Comparison of ENCODE assay signal across 17 cellular contexts in the genomic region with DNA sequence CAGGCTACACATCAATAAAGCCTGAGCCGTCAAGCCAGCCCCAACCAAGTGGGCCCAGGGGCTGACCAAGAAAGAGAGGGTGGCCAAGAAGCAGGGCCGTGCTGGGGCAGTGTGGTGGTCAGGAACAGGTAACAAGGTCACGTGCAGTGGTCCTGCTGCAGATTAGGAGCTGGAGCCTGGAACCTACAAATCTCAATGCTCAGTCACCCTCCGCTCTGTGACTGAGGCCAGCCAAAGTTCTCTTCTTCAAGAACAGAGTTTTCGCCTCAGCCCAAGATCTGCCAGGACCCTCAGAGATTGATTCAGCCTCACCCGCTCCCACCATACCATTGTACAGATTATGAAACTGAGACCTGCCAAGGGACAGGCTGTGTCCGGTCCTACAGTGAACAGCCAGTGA. TPM values are rescaled to one million over a fixed set of nuclear protein-coding genes. Genes with fewer than 3 reads are reported as not detected.
DNase-seq lines count a peak whose midpoint lies in the region; FAIRE-seq and TF ChIP-seq lines count a peak whose summit lies in the region.
"Had no signal": no experiment of that assay in that cellular context is flagged by ENCODE, and none has a peak within 500 bp of the region (broad histone marks: within the 10 kb centered on the region; RNA-seq: fewer than 3 reads in every experiment).

No MANE protein-coding gene starts in this region.

- peaks cover 2% of the 10 kb centered on the region for H3K27me3 Mint-ChIP-seq in endothelial cell (ENCODE audit: unreplicated experiment)

- CTCF ChIA-PET in PC-9 (lab: Charles Lee), result no interaction called here

- no peaks in the 10 kb centered on the region for H3K9me3 ChIP-seq in PC-9 (ENCODE audit: insufficient read depth, low read depth)
- H3K9me3 ChIP-seq in hepatocyte (ENCODE audit: low read depth), result no peaks in the 10 kb centered on the region
- H3K9me3 ChIP-seq in transverse colon, result no peaks in the 10 kb centered on the region
- H3K9me3 ChIP-seq: A549, BLaER1, Caco-2 had no signal

- no peak overlapping the region for H3K27ac Mint-ChIP-seq in endothelial cell (ENCODE audit: unreplicated experiment)

- H3K9me3 Mint-ChIP-seq in endothelial cell (ENCODE audit: unreplicated experiment), result no peaks in the 10 kb centered on the region
- H3K9me3 Mint-ChIP-seq: CD8-positive, alpha-beta memory T cell had no signal

- WGBS in hepatocyte (ENCODE audit: low lambda C conversion rate, missing lambda C conversion rate), result 91% methylated on average over 7 of the region's 7 CpGs
- 86 to 90% methylated on average over 4 to 7 of the region's 7 CpGs for WGBS in transverse colon (ENCODE audit: low coverage in 1 of 2), 2 donors

- H3F3A ChIP-seq in PC-9 (ENCODE audit: insufficient read depth, low read depth), result peaks cover 41% of the 10 kb centered on the region

- H3K4me1 Mint-ChIP-seq in endothelial cell (ENCODE audit: unreplicated experiment), result peaks cover 17% of the 10 kb centered on the region

- no peaks in the 10 kb centered on the region for H3K36me3 Mint-ChIP-seq in endothelial cell (ENCODE audit: low read depth, unreplicated experiment)
- H3K36me3 Mint-ChIP-seq: CD8-positive, alpha-beta memory T cell had no signal

- no peak for DNase-seq in HTR-8/SVneo (ENCODE audit: insufficient read length, low spot score)
- no peak for DNase-seq in PC-9
- DNase-seq in hepatocyte (ENCODE audit: low spot score), result no peak
- DNase-seq in transverse colon, result no peak
- no peak for DNase-seq in GM19238 (ENCODE audit: insufficient read length, low spot score)
- DNase-seq in endothelial cell (ENCODE audit: low spot score), result no peak
- no peak for DNase-seq in DMS 273 (lab: John Stamatoyannopoulos, UW; ENCODE audit: unreplicated experiment)
- DNase-seq: AML-193; CD8-positive, alpha-beta memory T cell; GM23248; IMR-90 had no signal

- H3K27ac ChIP-seq in PC-9, result peak overlapping the region; percentile 96
- H3K27ac ChIP-seq in hepatocyte, result peak overlapping the region; percentile 81
- peak overlapping the region in 3 of 4 donors; percentile 30 to 42 (median 34) for H3K27ac ChIP-seq in transverse colon
- H3K27ac ChIP-seq: A549, BLaER1, GM23248, HL-60 had no signal

- intact Hi-C loops in PC-9 (cut with micrococcal nuclease; ENCODE audit: unreplicated experiment) (loop anchor here (1.0 kb wide), 1 partner anchor 14 kb away; no protein-coding TSS in a partner anchor), transverse colon (cut with DNase I; ENCODE audit: low total_unique reads) (no loop called here)

- H3K4me1 ChIP-seq in PC-9 (replicated peaks; ENCODE audit: insufficient read depth) (peaks cover 51% of the 10 kb centered on the region), hepatocyte (ENCODE audit: insufficient read depth) (peaks cover 19% of the 10 kb centered on the region), transverse colon (peaks cover 0 to 7% (median 3%) of the 10 kb centered on the region in 4 donors)

- POLR2A ChIA-PET in PC-9 (lab: Charles Lee; ENCODE audit: unreplicated experiment), result interaction anchor here (0.6 to 1.7 kb wide), 2 partner anchors 14 to 117 kb away, joined by 3 to 6 read pairs; no protein-coding TSS in a partner anchor

- H3K4me3 Mint-ChIP-seq in endothelial cell (ENCODE audit: unreplicated experiment), result no peak overlapping the region
- H3K4me3 Mint-ChIP-seq: CD8-positive, alpha-beta memory T cell had no signal

- H3K36me3 ChIP-seq in PC-9 (ENCODE audit: low read depth), result peaks cover 16% of the 10 kb centered on the region
- H3K36me3 ChIP-seq in hepatocyte (replicated peaks; ENCODE audit: insufficient read depth, low read depth), result no peaks in the 10 kb centered on the region
- no peaks in the 10 kb centered on the region for H3K36me3 ChIP-seq in transverse colon
- H3K36me3 ChIP-seq: BLaER1 had no signal

- TF ChIP-seq EP300 in transverse colon (IDR thresholded peaks at IDR 0.05; ENCODE audit: low read depth), result no peak

- H2AFZ ChIP-seq in PC-9 (peak overlapping the region; percentile 65; the same call in 1 of the 2 replicates), hepatocyte (no peak overlapping the region)
- H2AFZ ChIP-seq: GM23248 had no signal

- no peaks in the 10 kb centered on the region for H3K9me2 ChIP-seq in PC-9 (ENCODE audit: insufficient read depth)
- H3K9me2 ChIP-seq in hepatocyte (replicated peaks; ENCODE audit: insufficient read depth), result no peaks in the 10 kb centered on the region

- no peak for TF ChIP-seq CTCF in PC-9 (conservative IDR thresholded peaks at IDR 0.05)
- no peak for TF ChIP-seq CTCF in hepatocyte (IDR thresholded peaks at IDR 0.05; ENCODE audit: poor library complexity)
- no peak for TF ChIP-seq CTCF in transverse colon (IDR thresholded peaks at IDR 0.05)
- no peak for TF ChIP-seq CTCF in endothelial cell (IDR thresholded peaks at IDR 0.05; ENCODE audit: unreplicated experiment)

- H3K4me2 ChIP-seq in PC-9, result peak overlapping the region; percentile 99
- no peak overlapping the region for H3K4me2 ChIP-seq in hepatocyte
- H3K4me2 ChIP-seq: A549, BLaER1 had no signal

- TF ChIP-seq POLR2A in transverse colon (IDR thresholded peaks at IDR 0.05), result no peak

- H4K20me1 ChIP-seq in PC-9 (ENCODE audit: insufficient read depth) (no peaks in the 10 kb centered on the region), hepatocyte (ENCODE audit: insufficient read depth, poor library complexity, severe bottlenecking) (no peaks in the 10 kb centered on the region)
- H4K20me1 ChIP-seq: BLaER1 had no signal

- no peaks in the 10 kb centered on the region for H3K27me3 ChIP-seq in PC-9 (ENCODE audit: insufficient read depth, low read depth)
- H3K27me3 ChIP-seq in hepatocyte, result no peaks in the 10 kb centered on the region
- no peaks in the 10 kb centered on the region for H3K27me3 ChIP-seq in transverse colon
- H3K27me3 ChIP-seq: BLaER1 had no signal

- H3K4me3 ChIP-seq in PC-9 (no peak overlapping the region; the same call in 1 of the 2 replicates), hepatocyte (no peak overlapping the region), transverse colon (no peak overlapping the region)
- H3K4me3 ChIP-seq: A549, BLaER1, GM23248 had no signal

- peak; percentile 68 for FAIRE-seq in HTR-8/SVneo (lab: Jason Lieb, UNC)
- FAIRE-seq: A549, H54 had no signal

- BruUV-seq in PC-9 (replicated peaks; lab: Mats Ljungman, UMichigan), result no TSS peak

- in situ Hi-C loops in transverse colon (cut with MboI; ENCODE audit: low pct_ligation_motif_present in 1 of 4, low pct_unique_long_range_greater_than_20kb in 1 of 4, low sequenced_read_pairs in 3 of 4), result loop anchor here in 2 of 4 donors (25.0 kb wide), 4 partner anchors 283 to 708 kb away; partner anchors contain the start of gene NR2E3 (in 1 of the 2)

- H3K79me2 ChIP-seq in PC-9 (ENCODE audit: low read depth) (peaks cover 27% of the 10 kb centered on the region), hepatocyte (no peaks in the 10 kb centered on the region)

RNA-seq across cellular contexts. Expression of gene GRAMD2A, which starts 26.9 kb away (rescaled TPM):
- total RNA-seq in PC-9 (2021), result 48.5 and 60.2 TPM in 2 replicates
- total RNA-seq in hepatocyte, result 2.2 and 4.4 TPM in 2 replicates
- 4.6 and 7.9 TPM in 2 replicates for polyA plus RNA-seq in hepatocyte
- 1 to 10 TPM in 1 of 4 donors, under 1 TPM in 1, not detected in 2; 0.41 to 1.4 TPM for total RNA-seq in transverse colon
- total RNA-seq in endothelial cell (ENCODE audit: unreplicated experiment), result 0.31 TPM
- total RNA-seq: CD8-positive, alpha-beta memory T cell; Daoy; GM23248 had no signal
- polyA plus RNA-seq: CD8-positive, alpha-beta memory T cell; GM23248 had no signal

RNA-seq across cellular contexts. Expression of gene SENP8, which starts 52.5 kb away (rescaled TPM):
- total RNA-seq in PC-9 (2021) (1.9 and 3.8 TPM in 2 replicates), hepatocyte (2.0 and 3.6 TPM in 2 replicates), transverse colon (1 to 10 TPM; 2.3 to 3.8 (median 2.5) TPM), endothelial cell (ENCODE audit: unreplicated experiment) (4.1 TPM)
- 1.5 and 2.2 TPM in 2 replicates for polyA plus RNA-seq in hepatocyte

RNA-seq across cellular contexts. Expression of gene MYO9A, which starts 52.7 kb away (rescaled TPM):
- total RNA-seq in PC-9 (2021) (34.0 and 37.3 TPM in 2 replicates), hepatocyte (38.2 and 42.8 TPM in 2 replicates), transverse colon (100 to 1,000 TPM in 1 of 4 donors, 10 to 100 TPM in 3; 52.4 to 103 (median 74.2) TPM), endothelial cell (ENCODE audit: unreplicated experiment) (39.2 TPM)
- polyA plus RNA-seq in hepatocyte, result 13.1 and 17.9 TPM in 2 replicates

Comparison
In these comparisons a context has a peak if more than half of its experiments do, and no peak if none do; other contexts are left out.
1. H3K27ac ChIP-seq: peak in every context shown above with its lines; median percentile 96 in PC-9; 81 in hepatocyte; 34 in transverse colon.